Comparison of ENCODE assay signal across 1 cellular context in the genomic region with DNA sequence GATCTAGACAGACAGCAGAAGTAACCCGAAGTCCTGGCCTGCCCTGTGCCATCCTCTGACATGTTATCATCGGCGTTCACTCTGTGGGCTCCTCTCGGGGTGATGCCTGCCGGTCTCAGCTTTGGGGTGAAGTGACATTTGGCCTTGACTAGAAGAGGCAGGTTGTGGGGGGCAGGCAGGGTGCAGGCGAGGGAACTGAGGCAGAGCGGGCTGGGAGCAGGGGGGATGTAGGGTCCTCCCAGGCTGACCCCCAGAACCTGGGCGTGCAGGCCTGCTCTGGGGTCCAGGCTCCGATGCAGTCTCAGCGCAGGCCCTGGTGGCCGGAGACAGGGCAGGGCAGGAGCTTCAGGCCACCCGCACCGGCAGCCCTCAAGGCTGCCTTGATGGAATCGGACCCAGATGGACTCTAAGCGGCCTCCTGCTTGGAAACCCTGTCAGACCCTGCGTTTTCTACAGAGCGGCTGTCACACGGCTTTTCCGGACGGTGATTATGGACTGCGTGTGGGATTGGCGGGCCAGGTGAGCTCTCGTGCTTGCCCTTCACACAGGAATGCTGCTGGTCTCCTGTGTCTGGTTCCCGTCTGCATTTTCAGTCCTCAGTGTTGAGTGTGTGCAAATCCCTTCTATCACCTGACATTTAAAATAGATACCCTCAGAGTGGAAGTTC.
A peak's percentile ranks its signal among the peaks of the same experiment; 100 is the strongest.
TF ChIP-seq lines count a peak whose summit lies in the region.

No MANE protein-coding gene starts in this region.

TF ChIP-seq in K562, 482 proteins besides CTCF, POLR2A, EP300 and RAD21 (continued from another document):
- TF ChIP-seq EWSR1 (IDR thresholded peaks at IDR 0.05; ENCODE audit: borderline replicate concordance, low read depth, partially characterized antibody) = no peak
- TF ChIP-seq SIN3B (IDR thresholded peaks at IDR 0.05; ENCODE audit: low read depth) = no peak
- 0 out of 2 replicates have a peak, but pooled peaks have one; percentile 0 for TF ChIP-seq CEBPB (tag; IDR thresholded peaks at IDR 0.05)
- no peak for TF ChIP-seq NELFE (IDR thresholded peaks at IDR 0.05; ENCODE audit: insufficient read depth, insufficient read length)
- no peak for TF ChIP-seq CREM (IDR thresholded peaks at IDR 0.05; ENCODE audit: low read depth)
- no peak for TF ChIP-seq SRSF1 (IDR thresholded peaks at IDR 0.05; ENCODE audit: low read depth, low read length)
- no peak for TF ChIP-seq ZNF253 (CRISPR knock-in tag; conservative IDR thresholded peaks at IDR 0.05)
- TF ChIP-seq ATF1 (CRISPR knock-in tag; IDR thresholded peaks at IDR 0.05) = no peak
- 0 out of 2 replicates have a peak, but pooled peaks have one; percentile 1 for TF ChIP-seq ATF1 (tag; IDR thresholded peaks at IDR 0.05)
- TF ChIP-seq SREBF2 (CRISPR knock-in tag; IDR thresholded peaks at IDR 0.05) = no peak
- TF ChIP-seq L3MBTL2 (IDR thresholded peaks at IDR 0.05) = peak; percentile 24; the same call in 1 of the 2 replicates
- no peak for TF ChIP-seq TEAD4 (IDR thresholded peaks at IDR 0.05; ENCODE audit: low read length)
- no peak for TF ChIP-seq TEAD4 (CRISPR knock-in tag; IDR thresholded peaks at IDR 0.05; ENCODE audit: borderline replicate concordance)
- TF ChIP-seq, protein P1, sequence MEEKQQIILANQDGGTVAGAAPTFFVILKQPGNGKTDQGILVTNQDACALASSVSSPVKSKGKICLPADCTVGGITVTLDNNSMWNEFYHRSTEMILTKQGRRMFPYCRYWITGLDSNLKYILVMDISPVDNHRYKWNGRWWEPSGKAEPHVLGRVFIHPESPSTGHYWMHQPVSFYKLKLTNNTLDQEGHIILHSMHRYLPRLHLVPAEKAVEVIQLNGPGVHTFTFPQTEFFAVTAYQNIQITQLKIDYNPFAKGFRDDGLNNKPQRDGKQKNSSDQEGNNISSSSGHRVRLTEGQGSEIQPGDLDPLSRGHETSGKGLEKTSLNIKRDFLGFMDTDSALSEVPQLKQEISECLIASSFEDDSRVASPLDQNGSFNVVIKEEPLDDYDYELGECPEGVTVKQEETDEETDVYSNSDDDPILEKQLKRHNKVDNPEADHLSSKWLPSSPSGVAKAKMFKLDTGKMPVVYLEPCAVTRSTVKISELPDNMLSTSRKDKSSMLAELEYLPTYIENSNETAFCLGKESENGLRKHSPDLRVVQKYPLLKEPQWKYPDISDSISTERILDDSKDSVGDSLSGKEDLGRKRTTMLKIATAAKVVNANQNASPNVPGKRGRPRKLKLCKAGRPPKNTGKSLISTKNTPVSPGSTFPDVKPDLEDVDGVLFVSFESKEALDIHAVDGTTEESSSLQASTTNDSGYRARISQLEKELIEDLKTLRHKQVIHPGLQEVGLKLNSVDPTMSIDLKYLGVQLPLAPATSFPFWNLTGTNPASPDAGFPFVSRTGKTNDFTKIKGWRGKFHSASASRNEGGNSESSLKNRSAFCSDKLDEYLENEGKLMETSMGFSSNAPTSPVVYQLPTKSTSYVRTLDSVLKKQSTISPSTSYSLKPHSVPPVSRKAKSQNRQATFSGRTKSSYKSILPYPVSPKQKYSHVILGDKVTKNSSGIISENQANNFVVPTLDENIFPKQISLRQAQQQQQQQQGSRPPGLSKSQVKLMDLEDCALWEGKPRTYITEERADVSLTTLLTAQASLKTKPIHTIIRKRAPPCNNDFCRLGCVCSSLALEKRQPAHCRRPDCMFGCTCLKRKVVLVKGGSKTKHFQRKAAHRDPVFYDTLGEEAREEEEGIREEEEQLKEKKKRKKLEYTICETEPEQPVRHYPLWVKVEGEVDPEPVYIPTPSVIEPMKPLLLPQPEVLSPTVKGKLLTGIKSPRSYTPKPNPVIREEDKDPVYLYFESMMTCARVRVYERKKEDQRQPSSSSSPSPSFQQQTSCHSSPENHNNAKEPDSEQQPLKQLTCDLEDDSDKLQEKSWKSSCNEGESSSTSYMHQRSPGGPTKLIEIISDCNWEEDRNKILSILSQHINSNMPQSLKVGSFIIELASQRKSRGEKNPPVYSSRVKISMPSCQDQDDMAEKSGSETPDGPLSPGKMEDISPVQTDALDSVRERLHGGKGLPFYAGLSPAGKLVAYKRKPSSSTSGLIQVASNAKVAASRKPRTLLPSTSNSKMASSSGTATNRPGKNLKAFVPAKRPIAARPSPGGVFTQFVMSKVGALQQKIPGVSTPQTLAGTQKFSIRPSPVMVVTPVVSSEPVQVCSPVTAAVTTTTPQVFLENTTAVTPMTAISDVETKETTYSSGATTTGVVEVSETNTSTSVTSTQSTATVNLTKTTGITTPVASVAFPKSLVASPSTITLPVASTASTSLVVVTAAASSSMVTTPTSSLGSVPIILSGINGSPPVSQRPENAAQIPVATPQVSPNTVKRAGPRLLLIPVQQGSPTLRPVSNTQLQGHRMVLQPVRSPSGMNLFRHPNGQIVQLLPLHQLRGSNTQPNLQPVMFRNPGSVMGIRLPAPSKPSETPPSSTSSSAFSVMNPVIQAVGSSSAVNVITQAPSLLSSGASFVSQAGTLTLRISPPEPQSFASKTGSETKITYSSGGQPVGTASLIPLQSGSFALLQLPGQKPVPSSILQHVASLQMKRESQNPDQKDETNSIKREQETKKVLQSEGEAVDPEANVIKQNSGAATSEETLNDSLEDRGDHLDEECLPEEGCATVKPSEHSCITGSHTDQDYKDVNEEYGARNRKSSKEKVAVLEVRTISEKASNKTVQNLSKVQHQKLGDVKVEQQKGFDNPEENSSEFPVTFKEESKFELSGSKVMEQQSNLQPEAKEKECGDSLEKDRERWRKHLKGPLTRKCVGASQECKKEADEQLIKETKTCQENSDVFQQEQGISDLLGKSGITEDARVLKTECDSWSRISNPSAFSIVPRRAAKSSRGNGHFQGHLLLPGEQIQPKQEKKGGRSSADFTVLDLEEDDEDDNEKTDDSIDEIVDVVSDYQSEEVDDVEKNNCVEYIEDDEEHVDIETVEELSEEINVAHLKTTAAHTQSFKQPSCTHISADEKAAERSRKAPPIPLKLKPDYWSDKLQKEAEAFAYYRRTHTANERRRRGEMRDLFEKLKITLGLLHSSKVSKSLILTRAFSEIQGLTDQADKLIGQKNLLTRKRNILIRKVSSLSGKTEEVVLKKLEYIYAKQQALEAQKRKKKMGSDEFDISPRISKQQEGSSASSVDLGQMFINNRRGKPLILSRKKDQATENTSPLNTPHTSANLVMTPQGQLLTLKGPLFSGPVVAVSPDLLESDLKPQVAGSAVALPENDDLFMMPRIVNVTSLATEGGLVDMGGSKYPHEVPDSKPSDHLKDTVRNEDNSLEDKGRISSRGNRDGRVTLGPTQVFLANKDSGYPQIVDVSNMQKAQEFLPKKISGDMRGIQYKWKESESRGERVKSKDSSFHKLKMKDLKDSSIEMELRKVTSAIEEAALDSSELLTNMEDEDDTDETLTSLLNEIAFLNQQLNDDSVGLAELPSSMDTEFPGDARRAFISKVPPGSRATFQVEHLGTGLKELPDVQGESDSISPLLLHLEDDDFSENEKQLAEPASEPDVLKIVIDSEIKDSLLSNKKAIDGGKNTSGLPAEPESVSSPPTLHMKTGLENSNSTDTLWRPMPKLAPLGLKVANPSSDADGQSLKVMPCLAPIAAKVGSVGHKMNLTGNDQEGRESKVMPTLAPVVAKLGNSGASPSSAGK (IDR thresholded peaks at IDR 0.05) = 0 out of 2 replicates have a peak, but pooled peaks have one; percentile 20
- no peak for TF ChIP-seq ZNF316 (IDR thresholded peaks at IDR 0.05)
- TF ChIP-seq MED1 (CRISPR knock-in tag; IDR thresholded peaks at IDR 0.05; ENCODE audit: borderline replicate concordance) = no peak
- no peak for TF ChIP-seq ZNF77 (CRISPR knock-in tag; IDR thresholded peaks at IDR 0.05)
- TF ChIP-seq KHSRP (IDR thresholded peaks at IDR 0.05) = no peak
- TF ChIP-seq, protein P2, sequence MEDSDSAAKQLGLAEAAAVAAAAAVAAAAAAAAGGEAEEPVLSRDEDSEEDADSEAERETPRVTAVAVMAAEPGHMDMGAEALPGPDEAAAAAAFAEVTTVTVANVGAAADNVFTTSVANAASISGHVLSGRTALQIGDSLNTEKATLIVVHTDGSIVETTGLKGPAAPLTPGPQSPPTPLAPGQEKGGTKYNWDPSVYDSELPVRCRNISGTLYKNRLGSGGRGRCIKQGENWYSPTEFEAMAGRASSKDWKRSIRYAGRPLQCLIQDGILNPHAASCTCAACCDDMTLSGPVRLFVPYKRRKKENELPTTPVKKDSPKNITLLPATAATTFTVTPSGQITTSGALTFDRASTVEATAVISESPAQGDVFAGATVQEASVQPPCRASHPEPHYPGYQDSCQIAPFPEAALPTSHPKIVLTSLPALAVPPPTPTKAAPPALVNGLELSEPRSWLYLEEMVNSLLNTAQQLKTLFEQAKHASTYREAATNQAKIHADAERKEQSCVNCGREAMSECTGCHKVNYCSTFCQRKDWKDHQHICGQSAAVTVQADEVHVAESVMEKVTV (CRISPR knock-in tag; IDR thresholded peaks at IDR 0.05) = no peak
- no peak for TF ChIP-seq ZBTB17 (CRISPR knock-in tag; IDR thresholded peaks at IDR 0.05)
- TF ChIP-seq, protein P3, sequence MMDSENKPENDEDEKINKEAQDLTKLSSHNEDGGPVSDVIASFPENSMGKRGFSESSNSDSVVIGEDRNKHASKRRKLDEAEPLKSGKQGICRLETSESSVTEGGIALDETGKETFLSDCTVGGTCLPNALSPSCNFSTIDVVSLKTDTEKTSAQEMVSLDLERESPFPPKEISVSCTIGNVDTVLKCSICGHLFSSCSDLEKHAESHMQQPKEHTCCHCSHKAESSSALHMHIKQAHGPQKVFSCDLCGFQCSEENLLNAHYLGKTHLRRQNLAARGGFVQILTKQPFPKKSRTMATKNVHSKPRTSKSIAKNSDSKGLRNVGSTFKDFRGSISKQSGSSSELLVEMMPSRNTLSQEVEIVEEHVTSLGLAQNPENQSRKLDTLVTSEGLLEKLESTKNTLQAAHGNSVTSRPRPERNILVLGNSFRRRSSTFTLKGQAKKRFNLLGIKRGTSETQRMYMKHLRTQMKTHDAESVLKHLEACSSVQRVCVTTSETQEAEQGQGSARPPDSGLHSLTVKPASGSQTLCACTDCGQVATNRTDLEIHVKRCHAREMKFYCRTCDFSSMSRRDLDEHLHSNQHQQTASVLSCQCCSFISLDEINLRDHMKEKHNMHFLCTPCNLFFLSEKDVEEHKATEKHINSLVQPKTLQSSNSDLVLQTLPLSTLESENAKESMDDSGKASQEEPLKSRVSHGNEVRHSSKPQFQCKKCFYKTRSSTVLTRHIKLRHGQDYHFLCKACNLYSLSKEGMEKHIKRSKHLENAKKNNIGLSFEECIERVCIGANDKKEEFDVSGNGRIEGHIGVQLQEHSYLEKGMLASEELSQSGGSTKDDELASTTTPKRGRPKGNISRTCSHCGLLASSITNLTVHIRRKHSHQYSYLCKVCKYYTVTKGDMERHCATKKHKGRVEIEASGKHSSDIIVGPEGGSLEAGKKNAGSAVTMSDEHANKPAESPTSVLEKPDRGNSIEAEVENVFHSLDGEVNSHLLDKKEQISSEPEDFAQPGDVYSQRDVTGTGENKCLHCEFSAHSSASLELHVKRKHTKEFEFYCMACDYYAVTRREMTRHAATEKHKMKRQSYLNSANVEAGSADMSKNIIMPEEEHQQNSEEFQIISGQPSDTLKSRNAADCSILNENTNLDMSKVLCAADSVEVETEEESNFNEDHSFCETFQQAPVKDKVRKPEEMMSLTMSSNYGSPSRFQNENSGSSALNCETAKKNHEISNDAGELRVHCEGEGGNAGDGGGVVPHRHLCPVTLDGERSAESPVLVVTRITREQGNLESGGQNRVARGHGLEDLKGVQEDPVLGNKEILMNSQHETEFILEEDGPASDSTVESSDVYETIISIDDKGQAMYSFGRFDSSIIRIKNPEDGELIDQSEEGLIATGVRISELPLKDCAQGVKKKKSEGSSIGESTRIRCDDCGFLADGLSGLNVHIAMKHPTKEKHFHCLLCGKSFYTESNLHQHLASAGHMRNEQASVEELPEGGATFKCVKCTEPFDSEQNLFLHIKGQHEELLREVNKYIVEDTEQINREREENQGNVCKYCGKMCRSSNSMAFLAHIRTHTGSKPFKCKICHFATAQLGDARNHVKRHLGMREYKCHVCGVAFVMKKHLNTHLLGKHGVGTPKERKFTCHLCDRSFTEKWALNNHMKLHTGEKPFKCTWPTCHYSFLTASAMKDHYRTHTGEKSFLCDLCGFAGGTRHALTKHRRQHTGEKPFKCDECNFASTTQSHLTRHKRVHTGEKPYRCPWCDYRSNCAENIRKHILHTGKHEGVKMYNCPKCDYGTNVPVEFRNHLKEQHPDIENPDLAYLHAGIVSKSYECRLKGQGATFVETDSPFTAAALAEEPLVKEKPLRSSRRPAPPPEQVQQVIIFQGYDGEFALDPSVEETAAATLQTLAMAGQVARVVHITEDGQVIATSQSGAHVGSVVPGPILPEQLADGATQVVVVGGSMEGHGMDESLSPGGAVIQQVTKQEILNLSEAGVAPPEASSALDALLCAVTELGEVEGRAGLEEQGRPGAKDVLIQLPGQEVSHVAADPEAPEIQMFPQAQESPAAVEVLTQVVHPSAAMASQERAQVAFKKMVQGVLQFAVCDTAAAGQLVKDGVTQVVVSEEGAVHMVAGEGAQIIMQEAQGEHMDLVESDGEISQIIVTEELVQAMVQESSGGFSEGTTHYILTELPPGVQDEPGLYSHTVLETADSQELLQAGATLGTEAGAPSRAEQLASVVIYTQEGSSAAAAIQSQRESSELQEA (IDR thresholded peaks at IDR 0.05; ENCODE audit: low read depth) = no peak
- TF ChIP-seq ARID2 (IDR thresholded peaks at IDR 0.05) = no peak
- no peak for TF ChIP-seq SAFB (IDR thresholded peaks at IDR 0.05; ENCODE audit: borderline replicate concordance, low read depth, low read length)
- TF ChIP-seq, protein P4, sequence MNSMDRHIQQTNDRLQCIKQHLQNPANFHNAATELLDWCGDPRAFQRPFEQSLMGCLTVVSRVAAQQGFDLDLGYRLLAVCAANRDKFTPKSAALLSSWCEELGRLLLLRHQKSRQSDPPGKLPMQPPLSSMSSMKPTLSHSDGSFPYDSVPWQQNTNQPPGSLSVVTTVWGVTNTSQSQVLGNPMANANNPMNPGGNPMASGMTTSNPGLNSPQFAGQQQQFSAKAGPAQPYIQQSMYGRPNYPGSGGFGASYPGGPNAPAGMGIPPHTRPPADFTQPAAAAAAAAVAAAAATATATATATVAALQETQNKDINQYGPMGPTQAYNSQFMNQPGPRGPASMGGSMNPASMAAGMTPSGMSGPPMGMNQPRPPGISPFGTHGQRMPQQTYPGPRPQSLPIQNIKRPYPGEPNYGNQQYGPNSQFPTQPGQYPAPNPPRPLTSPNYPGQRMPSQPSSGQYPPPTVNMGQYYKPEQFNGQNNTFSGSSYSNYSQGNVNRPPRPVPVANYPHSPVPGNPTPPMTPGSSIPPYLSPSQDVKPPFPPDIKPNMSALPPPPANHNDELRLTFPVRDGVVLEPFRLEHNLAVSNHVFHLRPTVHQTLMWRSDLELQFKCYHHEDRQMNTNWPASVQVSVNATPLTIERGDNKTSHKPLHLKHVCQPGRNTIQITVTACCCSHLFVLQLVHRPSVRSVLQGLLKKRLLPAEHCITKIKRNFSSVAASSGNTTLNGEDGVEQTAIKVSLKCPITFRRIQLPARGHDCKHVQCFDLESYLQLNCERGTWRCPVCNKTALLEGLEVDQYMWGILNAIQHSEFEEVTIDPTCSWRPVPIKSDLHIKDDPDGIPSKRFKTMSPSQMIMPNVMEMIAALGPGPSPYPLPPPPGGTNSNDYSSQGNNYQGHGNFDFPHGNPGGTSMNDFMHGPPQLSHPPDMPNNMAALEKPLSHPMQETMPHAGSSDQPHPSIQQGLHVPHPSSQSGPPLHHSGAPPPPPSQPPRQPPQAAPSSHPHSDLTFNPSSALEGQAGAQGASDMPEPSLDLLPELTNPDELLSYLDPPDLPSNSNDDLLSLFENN (IDR thresholded peaks at IDR 0.05; ENCODE audit: low read depth in 2 of 2, low read length in 2 of 2) = no peak
TF ChIP-seq in K562: peak in this region for 6.
